ENCODE assay signal across 17 cellular contexts in the genomic region with DNA sequence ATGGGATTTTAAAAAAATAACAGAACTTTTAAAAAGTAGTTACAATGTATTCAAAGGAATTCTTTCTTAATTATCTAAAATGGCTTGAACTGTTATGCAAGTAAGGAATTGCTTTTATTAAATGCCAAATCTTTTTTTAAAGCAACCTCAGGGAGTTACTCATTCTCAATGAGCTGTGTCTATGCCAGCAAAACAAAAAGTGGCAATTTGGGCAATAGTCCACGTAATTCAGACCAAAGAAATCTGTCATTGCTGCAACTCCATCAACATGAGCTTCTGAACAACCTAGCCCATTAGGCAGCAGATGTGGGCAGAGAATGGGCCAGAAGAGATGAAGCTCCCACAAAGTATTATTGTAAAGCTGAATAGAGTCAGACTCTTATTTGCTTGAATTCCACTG.
DNase-seq lines count a peak whose midpoint lies in the region; ATAC-seq and TF ChIP-seq lines count a peak whose summit lies in the region.
"Had no signal": no experiment of that assay in that cellular context is flagged by ENCODE, and none has a peak within 500 bp of the region (broad histone marks: within the 10 kb centered on the region; RNA-seq: fewer than 3 reads in every experiment).

No MANE protein-coding gene starts in this region.

- H3K4me1 Mint-ChIP-seq in naive thymus-derived CD8-positive, alpha-beta T cell = no peaks in the 10 kb centered on the region
- H3K4me1 Mint-ChIP-seq: IgD-negative memory B cell had no signal

- in situ Hi-C loops in astrocyte of the cerebellum (cut with HindIII; ENCODE audit: low sequenced_read_pairs) = no loop called here

- H3K4me3 Mint-ChIP-seq in naive thymus-derived CD8-positive, alpha-beta T cell = no peak overlapping the region

- no peak overlapping the region for H3K27ac Mint-ChIP-seq in naive thymus-derived CD8-positive, alpha-beta T cell
- H3K27ac Mint-ChIP-seq: IgD-negative memory B cell had no signal

- H3K9me3 Mint-ChIP-seq in naive thymus-derived CD8-positive, alpha-beta T cell = peaks cover 0 to 10% (median 0%) of the 10 kb centered on the region in 9 donors

- H3K27me3 ChIP-seq in MG63 = no peaks in the 10 kb centered on the region; the same call in 1 of the 2 replicates
- H3K27me3 ChIP-seq: SJCRH30 had no signal

- peaks cover 0 to 6% (median 0%) of the 10 kb centered on the region in 3 donors for H3K36me3 Mint-ChIP-seq in naive thymus-derived CD8-positive, alpha-beta T cell
- H3K36me3 Mint-ChIP-seq: IgD-negative memory B cell had no signal

- H3K36me3 ChIP-seq in MG63 = no peaks in the 10 kb centered on the region

- peaks cover 7 to 63% (median 17%) of the 10 kb centered on the region in 5 donors for H3K27me3 Mint-ChIP-seq in naive thymus-derived CD8-positive, alpha-beta T cell

- TF ChIP-seq CTCF in astrocyte of the cerebellum (IDR thresholded peaks at IDR 0.05; ENCODE audit: low read depth, low read length, missing control alignments) (no peak), fibroblast of the aortic adventitia (IDR thresholded peaks at IDR 0.05; ENCODE audit: insufficient read depth, low read length) (no peak)

- H3K9me3 ChIP-seq in MG63 = no peaks in the 10 kb centered on the region
- H3K9me3 ChIP-seq: SJCRH30 had no signal

- POLR2A ChIA-PET in naive thymus-derived CD8-positive, alpha-beta T cell (lab: Charles Lee) = no interaction called here

- H3K4me3 ChIP-seq in MG63 (no peak overlapping the region), astrocyte of the cerebellum (ENCODE audit: low read depth, low read length) (no peak overlapping the region), fibroblast of the aortic adventitia (ENCODE audit: low read depth, low read length) (no peak overlapping the region)
- H3K4me3 ChIP-seq: SJCRH30 had no signal

- DNase-seq in MG63 = peak; percentile 8
- peak; percentile 42 for DNase-seq in astrocyte of the cerebellum (ENCODE audit: low read depth)
- peak; percentile 13 for DNase-seq in fibroblast of the aortic adventitia (ENCODE audit: low read depth)
- peak; percentile 38 for DNase-seq in stromal cell of bone marrow (ENCODE audit: low read depth)
- DNase-seq in cerebellar nuclear complex (lab: John Stamatoyannopoulos, UW) = no peak
- DNase-seq in naive thymus-derived CD8-positive, alpha-beta T cell = no peak
- DNase-seq: C1 segment of cervical spinal cord, DMS153, HCEC 1CT, NCI-H1048, NCI-H146, NCI-H2081 treated with DMSO at 0.1 percent for 48 hours, NCI-H526 treated with DMSO at 0.1 percent for 48 hours, RPMI8226, SJCRH30 had no signal

- ATAC-seq in GM19035 (IDR thresholded peaks at IDR 0.05; ENCODE audit: unreplicated experiment) = no peak
- no peak for ATAC-seq in naive thymus-derived CD8-positive, alpha-beta T cell

Comparison
In these comparisons a context has a peak if more than half of its experiments do, and no peak if none do; other contexts are left out.
1. DNase-seq: peak in MG63 (single experiment), astrocyte of the cerebellum (single experiment), fibroblast of the aortic adventitia (single experiment) and stromal cell of bone marrow (single experiment); none in cerebellar nuclear complex (0 of 2) and naive thymus-derived CD8-positive, alpha-beta T cell (0 of 10).